In genomic region chr1:30338765-30339164, GRCh38 we compare ENCODE assay signal across 25 cellular contexts.
"Had no signal": no experiment of that assay in that cellular context is flagged by ENCODE, and none has a peak within 500 bp of the region (broad histone marks: within the 10 kb centered on the region; RNA-seq: fewer than 3 reads in every experiment).

No MANE protein-coding gene starts in this region.

- H3K27ac ChIP-seq: left ventricle myocardium inferior, neural progenitor cell, neutrophil, parathyroid adenoma, right atrium auricular region, skin epidermis, stomach, testis, thyroid gland, transverse colon, upper lobe of left lung had no signal

- H3K9me3 ChIP-seq: neutrophil, testis, thyroid gland, transverse colon had no signal

- ATAC-seq: natural killer cell; sciatic nerve; stimulated activated naive B cell treated with anti-CD40 and anti-IgM and Interleukin-4, amounts not matched to agents 10 μg/mL and 1 μg/mL and 100 μg/mL, for 72 hours; stimulated activated naive CD8-positive, alpha-beta T cell treated with anti-CD3 and anti-CD28 coated beads, Interleukin-15, Interleukin-2, amounts not matched to agents 100 U/mL and 50 U/mL, for 24 hours had no signal

- H3K4me1 ChIP-seq: left ventricle myocardium inferior, neural progenitor cell, parathyroid adenoma, right atrium auricular region, stomach, testis, thyroid gland, transverse colon, upper lobe of left lung had no signal

- H3K9ac ChIP-seq: neural progenitor cell, parathyroid adenoma had no signal

- H3K4me2 ChIP-seq: neural progenitor cell had no signal

- DNase-seq: islet precursor cell; left ventricle myocardium inferior; mesendoderm; naive B cell; natural killer cell; nephron progenitor cell; occipital lobe; stimulated activated CD4-positive, alpha-beta T cell treated with anti-CD3 and anti-CD28 coated beads, Interleukin-12 subunit alpha, Interleukin-12 subunit beta, amount 100 ng/mL, for 4 hours; stimulated activated CD4-positive, alpha-beta T cell treated with anti-CD3 and anti-CD28 coated beads, Interleukin-15, amount 100 ng/mL, for 24 hours; stimulated activated CD4-positive, alpha-beta T cell treated with anti-CD3 and anti-CD28 coated beads, Interleukin-2, amount 100 ng/mL, for 24 hours; stimulated activated CD4-positive, alpha-beta T cell treated with anti-CD3 and anti-CD28 coated beads, Interleukin-4, amount 100 ng/mL, for 1 hour; stimulated activated naive B cell treated with anti-CD40 and anti-IgM and Interleukin-4, amounts not matched to agents 10 μg/mL and 1 μg/mL and 100 μg/mL, for 72 hours; stimulated activated naive CD8-positive, alpha-beta T cell treated with anti-CD3 and anti-CD28 coated beads, Interleukin-15, Interleukin-2, amounts not matched to agents 100 U/mL and 50 U/mL, for 24 hours; stomach; testis; thyroid gland; transverse colon; upper lobe of left lung had no signal

- H3K79me2 ChIP-seq: parathyroid adenoma had no signal

- H2AFZ ChIP-seq: neural progenitor cell, parathyroid adenoma had no signal

- H3K36me3 ChIP-seq: left ventricle myocardium inferior, neural progenitor cell, neutrophil, right atrium auricular region, stomach, thyroid gland, transverse colon, upper lobe of left lung had no signal

- H3K27me3 ChIP-seq: testis, thyroid gland had no signal

- H3K4me3 ChIP-seq: left ventricle myocardium inferior, lung, neural progenitor cell, right atrium auricular region, skin epidermis, stomach, testis, thyroid gland, transverse colon, upper lobe of left lung had no signal
